In the genomic region with DNA sequence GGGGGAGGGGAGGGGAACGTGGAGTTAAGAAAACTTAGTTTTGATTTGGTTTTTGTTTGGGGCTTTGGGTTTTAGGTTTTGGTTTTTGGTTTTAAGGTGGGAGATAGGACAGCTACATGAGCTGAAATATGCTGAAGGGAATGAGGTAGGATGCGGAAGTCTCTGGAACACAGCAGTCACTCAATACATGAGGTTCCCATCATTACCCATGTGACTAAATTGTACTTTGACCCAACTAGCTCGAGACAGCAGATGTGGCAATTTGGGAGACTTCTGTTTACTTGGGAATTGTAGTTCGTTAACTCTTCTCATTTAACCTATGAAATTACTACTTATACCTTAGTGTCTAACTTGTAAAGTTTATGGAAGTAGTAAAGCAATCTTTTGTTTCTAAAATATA, we compare ENCODE assay signal across 1 cellular context.
TF ChIP-seq lines count a peak whose summit lies in the region.

No MANE protein-coding gene starts in this region.

TF ChIP-seq in GM23338, 12 proteins besides CTCF, POLR2A, EP300 and RAD21 (continued from another document):
- TF ChIP-seq, protein P1, sequence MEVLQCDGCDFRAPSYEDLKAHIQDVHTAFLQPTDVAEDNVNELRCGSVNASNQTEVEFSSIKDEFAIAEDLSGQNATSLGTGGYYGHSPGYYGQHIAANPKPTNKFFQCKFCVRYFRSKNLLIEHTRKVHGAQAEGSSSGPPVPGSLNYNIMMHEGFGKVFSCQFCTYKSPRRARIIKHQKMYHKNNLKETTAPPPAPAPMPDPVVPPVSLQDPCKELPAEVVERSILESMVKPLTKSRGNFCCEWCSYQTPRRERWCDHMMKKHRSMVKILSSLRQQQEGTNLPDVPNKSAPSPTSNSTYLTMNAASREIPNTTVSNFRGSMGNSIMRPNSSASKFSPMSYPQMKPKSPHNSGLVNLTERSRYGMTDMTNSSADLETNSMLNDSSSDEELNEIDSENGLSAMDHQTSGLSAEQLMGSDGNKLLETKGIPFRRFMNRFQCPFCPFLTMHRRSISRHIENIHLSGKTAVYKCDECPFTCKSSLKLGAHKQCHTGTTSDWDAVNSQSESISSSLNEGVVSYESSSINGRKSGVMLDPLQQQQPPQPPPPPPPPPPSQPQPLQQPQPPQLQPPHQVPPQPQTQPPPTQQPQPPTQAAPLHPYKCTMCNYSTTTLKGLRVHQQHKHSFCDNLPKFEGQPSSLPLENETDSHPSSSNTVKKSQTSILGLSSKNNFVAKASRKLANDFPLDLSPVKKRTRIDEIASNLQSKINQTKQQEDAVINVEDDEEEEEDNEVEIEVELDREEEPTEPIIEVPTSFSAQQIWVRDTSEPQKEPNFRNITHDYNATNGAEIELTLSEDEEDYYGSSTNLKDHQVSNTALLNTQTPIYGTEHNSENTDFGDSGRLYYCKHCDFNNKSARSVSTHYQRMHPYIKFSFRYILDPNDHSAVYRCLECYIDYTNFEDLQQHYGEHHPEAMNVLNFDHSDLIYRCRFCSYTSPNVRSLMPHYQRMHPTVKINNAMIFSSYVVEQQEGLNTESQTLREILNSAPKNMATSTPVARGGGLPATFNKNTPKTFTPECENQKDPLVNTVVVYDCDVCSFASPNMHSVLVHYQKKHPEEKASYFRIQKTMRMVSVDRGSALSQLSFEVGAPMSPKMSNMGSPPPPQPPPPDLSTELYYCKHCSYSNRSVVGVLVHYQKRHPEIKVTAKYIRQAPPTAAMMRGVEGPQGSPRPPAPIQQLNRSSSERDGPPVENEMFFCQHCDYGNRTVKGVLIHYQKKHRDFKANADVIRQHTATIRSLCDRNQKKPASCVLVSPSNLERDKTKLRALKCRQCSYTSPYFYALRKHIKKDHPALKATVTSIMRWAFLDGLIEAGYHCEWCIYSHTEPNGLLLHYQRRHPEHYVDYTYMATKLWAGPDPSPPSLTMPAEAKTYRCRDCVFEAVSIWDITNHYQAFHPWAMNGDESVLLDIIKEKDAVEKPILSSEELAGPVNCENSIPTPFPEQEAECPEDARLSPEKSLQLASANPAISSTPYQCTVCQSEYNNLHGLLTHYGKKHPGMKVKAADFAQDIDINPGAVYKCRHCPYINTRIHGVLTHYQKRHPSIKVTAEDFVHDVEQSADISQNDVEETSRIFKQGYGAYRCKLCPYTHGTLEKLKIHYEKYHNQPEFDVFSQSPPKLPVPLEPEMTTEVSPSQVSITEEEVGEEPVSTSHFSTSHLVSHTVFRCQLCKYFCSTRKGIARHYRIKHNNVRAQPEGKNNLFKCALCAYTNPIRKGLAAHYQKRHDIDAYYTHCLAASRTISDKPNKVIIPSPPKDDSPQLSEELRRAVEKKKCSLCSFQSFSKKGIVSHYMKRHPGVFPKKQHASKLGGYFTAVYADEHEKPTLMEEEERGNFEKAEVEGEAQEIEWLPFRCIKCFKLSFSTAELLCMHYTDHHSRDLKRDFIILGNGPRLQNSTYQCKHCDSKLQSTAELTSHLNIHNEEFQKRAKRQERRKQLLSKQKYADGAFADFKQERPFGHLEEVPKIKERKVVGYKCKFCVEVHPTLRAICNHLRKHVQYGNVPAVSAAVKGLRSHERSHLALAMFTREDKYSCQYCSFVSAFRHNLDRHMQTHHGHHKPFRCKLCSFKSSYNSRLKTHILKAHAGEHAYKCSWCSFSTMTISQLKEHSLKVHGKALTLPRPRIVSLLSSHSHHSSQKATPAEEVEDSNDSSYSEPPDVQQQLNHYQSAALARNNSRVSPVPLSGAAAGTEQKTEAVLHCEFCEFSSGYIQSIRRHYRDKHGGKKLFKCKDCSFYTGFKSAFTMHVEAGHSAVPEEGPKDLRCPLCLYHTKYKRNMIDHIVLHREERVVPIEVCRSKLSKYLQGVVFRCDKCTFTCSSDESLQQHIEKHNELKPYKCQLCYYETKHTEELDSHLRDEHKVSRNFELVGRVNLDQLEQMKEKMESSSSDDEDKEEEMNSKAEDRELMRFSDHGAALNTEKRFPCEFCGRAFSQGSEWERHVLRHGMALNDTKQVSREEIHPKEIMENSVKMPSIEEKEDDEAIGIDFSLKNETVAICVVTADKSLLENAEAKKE (CRISPR knock-in tag; IDR thresholded peaks at IDR 0.05): no peak
- no peak for TF ChIP-seq ZNF331 (CRISPR knock-in tag; IDR thresholded peaks at IDR 0.05; ENCODE audit: low read depth)
- TF ChIP-seq CREB1 (CRISPR knock-in tag; IDR thresholded peaks at IDR 0.05; ENCODE audit: low read depth): no peak
- no peak for TF ChIP-seq JUNB (IDR thresholded peaks at IDR 0.05; ENCODE audit: unreplicated experiment)
- no peak for TF ChIP-seq POLR2AphosphoS5 (IDR thresholded peaks at IDR 0.05; ENCODE audit: low read depth)
- TF ChIP-seq NANOG (IDR thresholded peaks at IDR 0.05; ENCODE audit: borderline replicate concordance): no peak
- TF ChIP-seq, protein P2, sequence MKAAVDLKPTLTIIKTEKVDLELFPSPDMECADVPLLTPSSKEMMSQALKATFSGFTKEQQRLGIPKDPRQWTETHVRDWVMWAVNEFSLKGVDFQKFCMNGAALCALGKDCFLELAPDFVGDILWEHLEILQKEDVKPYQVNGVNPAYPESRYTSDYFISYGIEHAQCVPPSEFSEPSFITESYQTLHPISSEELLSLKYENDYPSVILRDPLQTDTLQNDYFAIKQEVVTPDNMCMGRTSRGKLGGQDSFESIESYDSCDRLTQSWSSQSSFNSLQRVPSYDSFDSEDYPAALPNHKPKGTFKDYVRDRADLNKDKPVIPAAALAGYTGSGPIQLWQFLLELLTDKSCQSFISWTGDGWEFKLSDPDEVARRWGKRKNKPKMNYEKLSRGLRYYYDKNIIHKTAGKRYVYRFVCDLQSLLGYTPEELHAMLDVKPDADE (IDR thresholded peaks at IDR 0.05): no peak
- no peak for TF ChIP-seq EZH2 (IDR thresholded peaks at IDR 0.05; ENCODE audit: low read depth, unreplicated experiment)
- no peak for TF ChIP-seq EZH2phosphoT487 (IDR thresholded peaks at IDR 0.05; ENCODE audit: unreplicated experiment)
- TF ChIP-seq, protein P3, sequence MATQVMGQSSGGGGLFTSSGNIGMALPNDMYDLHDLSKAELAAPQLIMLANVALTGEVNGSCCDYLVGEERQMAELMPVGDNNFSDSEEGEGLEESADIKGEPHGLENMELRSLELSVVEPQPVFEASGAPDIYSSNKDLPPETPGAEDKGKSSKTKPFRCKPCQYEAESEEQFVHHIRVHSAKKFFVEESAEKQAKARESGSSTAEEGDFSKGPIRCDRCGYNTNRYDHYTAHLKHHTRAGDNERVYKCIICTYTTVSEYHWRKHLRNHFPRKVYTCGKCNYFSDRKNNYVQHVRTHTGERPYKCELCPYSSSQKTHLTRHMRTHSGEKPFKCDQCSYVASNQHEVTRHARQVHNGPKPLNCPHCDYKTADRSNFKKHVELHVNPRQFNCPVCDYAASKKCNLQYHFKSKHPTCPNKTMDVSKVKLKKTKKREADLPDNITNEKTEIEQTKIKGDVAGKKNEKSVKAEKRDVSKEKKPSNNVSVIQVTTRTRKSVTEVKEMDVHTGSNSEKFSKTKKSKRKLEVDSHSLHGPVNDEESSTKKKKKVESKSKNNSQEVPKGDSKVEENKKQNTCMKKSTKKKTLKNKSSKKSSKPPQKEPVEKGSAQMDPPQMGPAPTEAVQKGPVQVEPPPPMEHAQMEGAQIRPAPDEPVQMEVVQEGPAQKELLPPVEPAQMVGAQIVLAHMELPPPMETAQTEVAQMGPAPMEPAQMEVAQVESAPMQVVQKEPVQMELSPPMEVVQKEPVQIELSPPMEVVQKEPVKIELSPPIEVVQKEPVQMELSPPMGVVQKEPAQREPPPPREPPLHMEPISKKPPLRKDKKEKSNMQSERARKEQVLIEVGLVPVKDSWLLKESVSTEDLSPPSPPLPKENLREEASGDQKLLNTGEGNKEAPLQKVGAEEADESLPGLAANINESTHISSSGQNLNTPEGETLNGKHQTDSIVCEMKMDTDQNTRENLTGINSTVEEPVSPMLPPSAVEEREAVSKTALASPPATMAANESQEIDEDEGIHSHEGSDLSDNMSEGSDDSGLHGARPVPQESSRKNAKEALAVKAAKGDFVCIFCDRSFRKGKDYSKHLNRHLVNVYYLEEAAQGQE (IDR thresholded peaks at IDR 0.05; ENCODE audit: unreplicated experiment): no peak
